Comparison of ENCODE assay signal across 8 cellular contexts in genomic region chr14:21868442-21869046, GRCh38.
A peak's percentile ranks its signal among the peaks of the same experiment; 100 is the strongest.
DNase-seq lines count a peak whose midpoint lies in the region; ATAC-seq and TF ChIP-seq lines count a peak whose summit lies in the region.

No MANE protein-coding gene starts in this region.

- CTCF ChIA-PET in BJ (lab: Yijun Ruan, JAX): interaction anchor here (0.9 kb wide), 1 partner anchor 10 kb away, joined by 3 read pairs; no protein-coding TSS in a partner anchor

- H3K4me3 ChIP-seq in BJ (ENCODE audit: low read depth, low read length) (no peak overlapping the region), adrenal gland (no peak overlapping the region), MG63 (no peak overlapping the region)

- intact Hi-C loops in adrenal gland (cut with DNase I): no loop called here

- no peaks in the 10 kb centered on the region for H3K27me3 ChIP-seq in BJ (ENCODE audit: control insufficient read depth, insufficient read depth, low read length)
- no peaks in the 10 kb centered on the region for H3K27me3 ChIP-seq in adrenal gland
- H3K27me3 ChIP-seq in MG63: no peaks in the 10 kb centered on the region

- no peaks in the 10 kb centered on the region for H3K36me3 ChIP-seq in BJ (ENCODE audit: control insufficient read depth, insufficient read depth, low read length)
- H3K36me3 ChIP-seq in adrenal gland (replicated peaks in 1 of 2): no peaks in the 10 kb centered on the region
- no peaks in the 10 kb centered on the region for H3K36me3 ChIP-seq in MG63

- DNase-seq in BJ (ENCODE audit: low read depth) (no peak), KBM-7 (peak; percentile 45), T-helper 2 cell (peak in 4 of 5 experiments; percentile 29 to 83 (median 66)), adrenal gland (peak in 5 of 7 donors; percentile 12 to 55 (median 39)), iris pigment epithelial cell (ENCODE audit: low read depth) (peak; percentile 77), MG63 (no peak)
- DNase-seq in stimulated activated CD4-positive, alpha-beta T cell treated with anti-CD3 and anti-CD28 coated beads, Interleukin-2, amount 100 ng/mL, for 4 hours (ENCODE audit: low read depth): peak; percentile 74

- TF ChIP-seq CTCF in BJ (IDR thresholded peaks at IDR 0.05; ENCODE audit: insufficient read depth, low read depth, low read length) (peak; percentile 56), adrenal gland (IDR thresholded peaks at IDR 0.05) (peak in 4 of 6 experiments; percentile 21 to 53 (median 37))

- POLR2A ChIA-PET in BJ (lab: Charles Lee): no interaction called here

- H3K9me3 ChIP-seq in adrenal gland (replicated peaks in 1 of 3) (no peaks in the 10 kb centered on the region), MG63 (no peaks in the 10 kb centered on the region)

- in situ Hi-C loops in KBM-7 (cut with MboI; ENCODE audit: low pct_unique_long_range_greater_than_20kb, low sequenced_read_pairs): no loop called here

- ATAC-seq in GM18909 (IDR thresholded peaks at IDR 0.05; ENCODE audit: poor library complexity, unreplicated experiment): peak; percentile 81

- H3K27ac ChIP-seq in adrenal gland: no peak overlapping the region

- WGBS in adrenal gland, 4 donors: 51 to 65% (median 61%) methylated on average over 2 of the region's 2 CpGs

- no peak for TF ChIP-seq POLR2A in adrenal gland (IDR thresholded peaks at IDR 0.05)

- H3K4me1 ChIP-seq in adrenal gland (replicated peaks in 1 of 2): no peaks in the 10 kb centered on the region

Comparison
In these comparisons a context has a peak if more than half of its experiments do, and no peak if none do; other contexts are left out.
1. DNase-seq: peak in KBM-7 (single experiment), T-helper 2 cell (4 of 5), adrenal gland (5 of 7), iris pigment epithelial cell (single experiment) and stimulated activated CD4-positive, alpha-beta T cell treated with anti-CD3 and anti-CD28 coated beads, Interleukin-2, amount 100 ng/mL, for 4 hours (single experiment); none in BJ (single experiment) and MG63 (single experiment).